17 cellular contexts compared by ENCODE assay signal in the genomic region with DNA sequence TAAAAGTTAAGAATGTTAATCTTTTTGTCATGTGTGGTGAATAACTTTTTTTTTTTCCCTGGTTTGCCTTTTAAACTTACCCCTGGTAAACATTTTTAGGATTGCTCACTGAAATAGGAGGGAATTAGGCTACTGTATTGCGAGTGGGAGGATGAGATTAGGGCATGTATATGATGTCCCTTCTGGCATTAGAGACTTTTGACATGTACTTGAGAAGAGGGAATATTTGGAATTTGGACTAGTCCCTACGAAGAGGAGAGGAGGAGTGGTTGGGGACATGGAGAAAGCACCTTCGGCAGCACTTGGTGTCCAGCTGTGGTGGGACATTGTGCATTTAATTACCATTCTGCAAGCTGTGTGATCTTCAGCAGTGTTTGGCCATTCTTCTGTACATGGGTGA. TPM values are rescaled to one million over a fixed set of nuclear protein-coding genes. Genes with fewer than 3 reads are reported as not detected.
DNase-seq lines count a peak whose midpoint lies in the region; ATAC-seq and TF ChIP-seq lines count a peak whose summit lies in the region.
"Had no signal": no experiment of that assay in that cellular context is flagged by ENCODE, and none has a peak within 500 bp of the region (broad histone marks: within the 10 kb centered on the region; RNA-seq: fewer than 3 reads in every experiment).

No MANE protein-coding gene starts in this region.

- no peak overlapping the region for H3K4me3 ChIP-seq in HEK293 (ENCODE audit: low read depth, low read length)
- H3K4me3 ChIP-seq in dorsolateral prefrontal cortex = peak overlapping the region in 1 of 59 donors; percentile 2
- no peak overlapping the region for H3K4me3 ChIP-seq in BE2C (ENCODE audit: low read depth, low read length)
- H3K4me3 ChIP-seq in effector memory CD4-positive, alpha-beta T cell (ENCODE audit: insufficient read depth, low read depth, low read length, poor library complexity, severe bottlenecking) = no peak overlapping the region
- H3K4me3 ChIP-seq: BLaER1 had no signal

- no peak for ATAC-seq in GM21360 (IDR thresholded peaks at IDR 0.05; ENCODE audit: unreplicated experiment)
- ATAC-seq: HCT116 had no signal

- TF ChIP-seq CTCF in HEK293 (tag by site-specific recombination; IDR thresholded peaks at IDR 0.05) (no peak), dorsolateral prefrontal cortex (IDR thresholded peaks at IDR 0.05 in 54 of 56, conservative IDR thresholded peaks at IDR 0.05 in 2 of 56; ENCODE audit: low read depth in 1 of 56, partially characterized antibody in 56 of 56) (no peak), BE2C (IDR thresholded peaks at IDR 0.05; ENCODE audit: low read depth, low read length) (no peak)

- POLR2A ChIA-PET in HEK293 (lab: Yijun Ruan, JAX) = interaction anchor here (1.4 kb wide), 1 partner anchor 25 kb away, joined by 6 read pairs; a partner anchor contains a TSS

- H3K36me3 ChIP-seq in HEK293 (ENCODE audit: control insufficient read depth in 2 of 2, insufficient read depth in 1 of 2, low read length in 2 of 2) (no peaks in the 10 kb centered on the region; a peak in 1 of 3 replicates), BE2C (no peaks in the 10 kb centered on the region)
- no peaks in the 10 kb centered on the region for H3K36me3 ChIP-seq in effector memory CD4-positive, alpha-beta T cell (ENCODE audit: control insufficient read depth, insufficient read depth, low read length)
- H3K36me3 ChIP-seq: BLaER1 had no signal

- peaks cover 45% of the 10 kb centered on the region for H3K4me1 ChIP-seq in HEK293 (ENCODE audit: control insufficient read depth, insufficient read depth, low read length)
- no peaks in the 10 kb centered on the region; the same call in 1 of the 2 replicates for H3K4me1 ChIP-seq in BE2C
- H3K4me1 ChIP-seq in effector memory CD4-positive, alpha-beta T cell (ENCODE audit: control insufficient read depth, insufficient read depth, low read length, poor library complexity, severe bottlenecking) = peaks cover 18% of the 10 kb centered on the region

- CTCF ChIA-PET in HEK293 (lab: Yijun Ruan, JAX) = interaction anchor here (0.6 to 0.8 kb wide), 2 partner anchors 59 to 406 kb away, joined by 3 to 4 read pairs; a partner anchor contains a TSS

- H3K9me3 ChIP-seq in HEK293 (ENCODE audit: control insufficient read depth, insufficient read depth, low read depth, low read length) (no peaks in the 10 kb centered on the region), BE2C (no peaks in the 10 kb centered on the region)
- H3K9me3 ChIP-seq in effector memory CD4-positive, alpha-beta T cell (ENCODE audit: control insufficient read depth, low read length) = no peaks in the 10 kb centered on the region
- H3K9me3 ChIP-seq: BLaER1 had no signal

- H3K27me3 ChIP-seq in dorsolateral prefrontal cortex (no peaks in the 10 kb centered on the region), BE2C (no peaks in the 10 kb centered on the region)
- no peaks in the 10 kb centered on the region for H3K27me3 ChIP-seq in effector memory CD4-positive, alpha-beta T cell (replicated peaks; ENCODE audit: control insufficient read depth, insufficient read depth, low read length, poor library complexity, severe bottlenecking)
- H3K27me3 ChIP-seq: BLaER1 had no signal

- H3K27ac ChIP-seq in HEK293 (ENCODE audit: extremely low read depth, low read depth, low read length) (no peak overlapping the region), angular gyrus (ENCODE audit: low read depth, low read length) (peak overlapping the region; percentile 37), dorsolateral prefrontal cortex (peak overlapping the region in 44 of 59 donors; percentile 6 to 85 (median 58)), temporal lobe (ENCODE audit: low read depth, low read length) (peak overlapping the region; percentile 33)
- H3K27ac ChIP-seq in effector memory CD4-positive, alpha-beta T cell (ENCODE audit: insufficient read depth, low read length, poor library complexity, severe bottlenecking) = no peak overlapping the region
- H3K27ac ChIP-seq: BLaER1 had no signal

- intact Hi-C loops in dorsolateral prefrontal cortex (cut with DNase I) = no loop called here

- DNase-seq in dorsolateral prefrontal cortex = no peak
- DNase-seq in BE2C = no peak
- DNase-seq in amniotic stem cell (lab: John Stamatoyannopoulos, UW) = no peak
- no peak for DNase-seq in effector memory CD4-positive, alpha-beta T cell
- DNase-seq: AML-193; CD4-positive, alpha-beta memory T cell; DMS153; DMS79; GDM1; GOT3; H7 had no signal

TF ChIP-seq in HEK293, 187 proteins besides CTCF, POLR2A, EP300 and RAD21:
- TF ChIP-seq ZNF416 (tag by site-specific recombination; IDR thresholded peaks at IDR 0.05) (no peak), ZBTB48 (tag by site-specific recombination; IDR thresholded peaks at IDR 0.05) (peak; percentile 98), ZNF660 (tag by site-specific recombination; IDR thresholded peaks at IDR 0.05) (no peak), ZNF175 (tag by site-specific recombination; IDR thresholded peaks at IDR 0.05) (no peak), ZFHX2 (tag by site-specific recombination; conservative IDR thresholded peaks at IDR 0.05) (0 out of 2 replicates have a peak, but pooled peaks have one; percentile 24), ZBTB21 (tag by site-specific recombination; IDR thresholded peaks at IDR 0.05) (no peak)
- TF ChIP-seq, protein P1, sequence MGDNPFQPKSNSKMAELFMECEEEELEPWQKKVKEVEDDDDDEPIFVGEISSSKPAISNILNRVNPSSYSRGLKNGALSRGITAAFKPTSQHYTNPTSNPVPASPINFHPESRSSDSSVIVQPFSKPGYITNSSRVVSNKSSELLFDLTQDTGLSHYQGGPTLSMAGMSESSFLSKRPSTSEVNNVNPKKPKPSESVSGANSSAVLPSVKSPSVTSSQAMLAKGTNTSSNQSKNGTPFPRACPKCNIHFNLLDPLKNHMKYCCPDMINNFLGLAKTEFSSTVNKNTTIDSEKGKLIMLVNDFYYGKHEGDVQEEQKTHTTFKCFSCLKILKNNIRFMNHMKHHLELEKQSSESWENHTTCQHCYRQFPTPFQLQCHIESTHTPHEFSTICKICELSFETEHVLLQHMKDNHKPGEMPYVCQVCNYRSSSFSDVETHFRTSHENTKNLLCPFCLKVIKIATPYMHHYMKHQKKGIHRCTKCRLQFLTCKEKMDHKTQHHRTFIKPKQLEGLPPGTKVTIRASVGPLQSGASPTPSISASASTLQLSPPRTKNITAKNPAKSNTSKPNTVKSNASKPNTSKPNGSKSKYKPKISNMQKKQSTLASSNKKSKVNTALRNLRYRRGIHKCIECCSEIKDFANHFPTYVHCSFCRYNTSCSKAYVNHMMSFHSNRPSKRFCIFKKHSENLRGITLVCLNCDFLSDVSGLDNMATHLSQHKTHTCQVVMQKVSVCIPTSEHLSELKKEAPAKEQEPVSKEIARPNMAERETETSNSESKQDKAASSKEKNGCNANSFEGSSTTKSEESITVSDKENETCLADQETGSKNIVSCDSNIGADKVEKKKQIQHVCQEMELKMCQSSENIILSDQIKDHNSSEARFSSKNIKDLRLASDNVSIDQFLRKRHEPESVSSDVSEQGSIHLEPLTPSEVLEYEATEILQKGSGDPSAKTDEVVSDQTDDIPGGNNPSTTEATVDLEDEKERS (tag by site-specific recombination; IDR thresholded peaks at IDR 0.05) = no peak
TF ChIP-seq in HEK293: peak in this region for 2.

RNA-seq across cellular contexts. Expression of a gene that starts 25.0 kb away (rescaled TPM):
- 100 to 1,000 TPM in 47 of 120 experiments, 10 to 100 TPM in 73; 30.4 to 316 (median 86.1) TPM for total RNA-seq in dorsolateral prefrontal cortex
- 10.3 TPM for total RNA-seq in temporal lobe
- 4.1 TPM for polyA plus RNA-seq in BE2C (2012; ENCODE audit: insufficient read depth, insufficient read length, low read depth)

Comparison
In these comparisons a context has a peak if more than half of its experiments do, and no peak if none do; other contexts are left out.
1. H3K27ac ChIP-seq: peak in angular gyrus (single experiment), dorsolateral prefrontal cortex (44 of 59) and temporal lobe (single experiment); none in HEK293 (single experiment) and effector memory CD4-positive, alpha-beta T cell (single experiment).